23 cellular contexts compared by ENCODE assay signal in genomic region chr4:21882050-21882839, GRCh38.
DNase-seq lines count a peak whose midpoint lies in the region; ATAC-seq, FAIRE-seq and TF ChIP-seq lines count a peak whose summit lies in the region.
"Had no signal": no experiment of that assay in that cellular context is flagged by ENCODE, and none has a peak within 500 bp of the region (broad histone marks: within the 10 kb centered on the region; RNA-seq: fewer than 3 reads in every experiment).

No MANE protein-coding gene starts in this region.

- H3K4me3 ChIP-seq in IMR-90 (ENCODE audit: insufficient read depth, low read depth, low read length) = no peak overlapping the region
- H3K4me3 ChIP-seq in mesenchymal stem cell (ENCODE audit: insufficient read depth in 1 of 2, low read depth in 1 of 2, low read length in 2 of 2) = no peak overlapping the region
- no peak overlapping the region for H3K4me3 ChIP-seq in BE2C (ENCODE audit: low read depth, low read length)
- H3K4me3 ChIP-seq: colonic mucosa, heart left ventricle, K562, SJSA1, spleen, upper lobe of right lung had no signal

- TF ChIP-seq RAD21 in IMR-90 (IDR thresholded peaks at IDR 0.05; ENCODE audit: low read length) = no peak

- H3K36me3 ChIP-seq in IMR-90 (ENCODE audit: control insufficient read depth, insufficient read depth, low read length) = no peaks in the 10 kb centered on the region
- H3K36me3 ChIP-seq in mesenchymal stem cell (ENCODE audit: control insufficient read depth in 1 of 2, insufficient read depth in 2 of 2, low read depth in 1 of 2, low read length in 2 of 2) = no peaks in the 10 kb centered on the region
- no peaks in the 10 kb centered on the region for H3K36me3 ChIP-seq in BE2C
- H3K36me3 ChIP-seq: colonic mucosa, heart left ventricle, SJSA1, spleen, upper lobe of right lung had no signal

- H3K56ac ChIP-seq in IMR-90 (ENCODE audit: extremely low read depth, insufficient read depth, low read length) = no peak overlapping the region

- H3K14ac ChIP-seq in IMR-90 (replicated peaks; ENCODE audit: low read depth, low read length) = no peak overlapping the region
- no peak overlapping the region for H3K14ac ChIP-seq in mesenchymal stem cell (ENCODE audit: low read length in 2 of 2)

- no peak overlapping the region for H4K5ac ChIP-seq in IMR-90 (ENCODE audit: low read depth, low read length)

- H3K4me2 ChIP-seq in IMR-90 (ENCODE audit: low read depth, low read length) (no peak overlapping the region), mesenchymal stem cell (ENCODE audit: low read length, poor library complexity, severe bottlenecking) (no peak overlapping the region)

- H4K91ac ChIP-seq in IMR-90 (ENCODE audit: insufficient read depth, low read depth, low read length) (no peak overlapping the region), mesenchymal stem cell (ENCODE audit: low read length) (no peak overlapping the region)

- intact Hi-C loops in IMR-90 (cut with micrococcal nuclease) = loop anchor here (10.0 kb wide), 1 partner anchor 633 kb away; the partner anchor contains the start of gene ADGRA3

- 94% methylated on average over 2 of the region's 4 CpGs; no CpG with 5 or more reads in 1 of the 2 experiments for WGBS in IMR-90 (ENCODE audit: extremely low coverage in 2 of 2, insufficient read length in 1 of 2), 2 experiments
- 94% methylated on average over 4 of the region's 4 CpGs for WGBS in mesenchymal stem cell

- H3K9me3 ChIP-seq in IMR-90 (ENCODE audit: control insufficient read depth, insufficient read depth, low read length) (no peaks in the 10 kb centered on the region), mesenchymal stem cell (ENCODE audit: control insufficient read depth, low read length) (no peaks in the 10 kb centered on the region), BE2C (no peaks in the 10 kb centered on the region)
- H3K9me3 ChIP-seq: colonic mucosa, heart left ventricle, SJSA1, upper lobe of right lung had no signal

- H2BK12ac ChIP-seq in mesenchymal stem cell (ENCODE audit: low read length in 2 of 2) = no peak overlapping the region

- H3K23ac ChIP-seq in IMR-90 (ENCODE audit: low read depth, low read length) (no peak overlapping the region), mesenchymal stem cell (ENCODE audit: low read length in 2 of 2) (no peak overlapping the region)

- BruUV-seq in IMR-90 (replicated peaks; lab: Mats Ljungman, UMichigan) = no TSS peak

- dilution Hi-C loops in IMR-90 (cut with HindIII; ENCODE audit: low sequenced_read_pairs, unreplicated experiment) = no loop called here

- ATAC-seq in GM18870 (IDR thresholded peaks at IDR 0.05; ENCODE audit: unreplicated experiment) = peak; percentile 50
- ATAC-seq in IMR-90 (ENCODE audit: low read depth) = no peak
- ATAC-seq in HG03108 (IDR thresholded peaks at IDR 0.05; ENCODE audit: unreplicated experiment) = no peak
- ATAC-seq: heart left ventricle, K562, Panc1, T-helper 17 cell, upper lobe of right lung had no signal

- H3K18ac ChIP-seq in IMR-90 (ENCODE audit: low read depth, low read length) (no peak overlapping the region), mesenchymal stem cell (ENCODE audit: low read depth in 1 of 2, low read length in 2 of 2) (no peak overlapping the region)

- H2BK15ac ChIP-seq in IMR-90 (ENCODE audit: low read depth, low read length) = no peak overlapping the region
- no peak overlapping the region for H2BK15ac ChIP-seq in mesenchymal stem cell (ENCODE audit: low read depth, poor library complexity, severe bottlenecking)

- POLR2A ChIA-PET in IMR-90 (lab: Charles Lee; ENCODE audit: unreplicated experiment) = no interaction called here

- H3K79me1 ChIP-seq in IMR-90 (ENCODE audit: low read depth in 1 of 2, low read length in 2 of 2) (no peaks in the 10 kb centered on the region), mesenchymal stem cell (replicated peaks; ENCODE audit: low read length, poor library complexity, severe bottlenecking) (no peaks in the 10 kb centered on the region)

- H2AK5ac ChIP-seq in IMR-90 (ENCODE audit: low read depth, low read length) = no peak overlapping the region
- H2AK5ac ChIP-seq in mesenchymal stem cell (ENCODE audit: low read length, severe bottlenecking) = no peak overlapping the region

- no peaks in the 10 kb centered on the region for H3K9me1 ChIP-seq in IMR-90 (ENCODE audit: insufficient read depth, low read length)

- H3K9ac ChIP-seq in IMR-90 (ENCODE audit: low read depth, low read length) (no peak overlapping the region), mesenchymal stem cell (ENCODE audit: low read length) (no peak overlapping the region)

- H2BK5ac ChIP-seq in IMR-90 (ENCODE audit: low read depth, low read length, poor library complexity, severe bottlenecking) (no peak overlapping the region), mesenchymal stem cell (ENCODE audit: low read depth, low read length, poor library complexity, severe bottlenecking) (no peak overlapping the region)

- CTCF ChIA-PET in IMR-90 (lab: Yijun Ruan, JAX) = no interaction called here

- TF ChIP-seq CTCF in IMR-90 (conservative IDR thresholded peaks at IDR 0.05; ENCODE audit: low read depth, low read length) = no peak
- TF ChIP-seq CTCF in BE2C (IDR thresholded peaks at IDR 0.05; ENCODE audit: low read depth, low read length) = no peak

- H2AK9ac ChIP-seq in IMR-90 (replicated peaks; ENCODE audit: low read depth, low read length, poor library complexity) = no peak overlapping the region

- H4K8ac ChIP-seq in IMR-90 (ENCODE audit: low read depth in 2 of 2, low read length in 2 of 2) (no peak overlapping the region), mesenchymal stem cell (ENCODE audit: low read length) (no peak overlapping the region)

- H3K27me3 ChIP-seq in IMR-90 (ENCODE audit: control insufficient read depth, insufficient read depth, low read length) = no peaks in the 10 kb centered on the region
- no peaks in the 10 kb centered on the region for H3K27me3 ChIP-seq in mesenchymal stem cell (ENCODE audit: control insufficient read depth in 1 of 2, insufficient read depth in 1 of 2, low read length in 2 of 2)
- H3K27me3 ChIP-seq in BE2C = no peaks in the 10 kb centered on the region; the same call in 1 of the 2 replicates
- H3K27me3 ChIP-seq: colonic mucosa, heart left ventricle, SJSA1, spleen, upper lobe of right lung had no signal

- H3K27ac ChIP-seq in IMR-90 (ENCODE audit: insufficient read depth, low read length) (no peak overlapping the region), mesenchymal stem cell (ENCODE audit: low read length, poor library complexity, severe bottlenecking) (no peak overlapping the region)
- H3K27ac ChIP-seq: colonic mucosa, heart left ventricle, SJSA1, spleen, upper lobe of right lung, VCaP had no signal

- no peaks in the 10 kb centered on the region for H4K20me1 ChIP-seq in IMR-90 (ENCODE audit: insufficient read depth, low read length)

- no peak for TF ChIP-seq POLR2A in IMR-90 (IDR thresholded peaks at IDR 0.05; ENCODE audit: low read depth, low read length)

- no peak for FAIRE-seq in GM19239 (lab: Jason Lieb, UNC)
- FAIRE-seq: K562 had no signal

- H3K4me1 ChIP-seq in IMR-90 (ENCODE audit: control insufficient read depth, insufficient read depth, low read length) = peaks cover 2% of the 10 kb centered on the region; the same call in 1 of the 2 replicates
- peaks cover 2% of the 10 kb centered on the region for H3K4me1 ChIP-seq in mesenchymal stem cell (ENCODE audit: control insufficient read depth, insufficient read depth, low read depth, low read length)
- no peaks in the 10 kb centered on the region for H3K4me1 ChIP-seq in BE2C
- H3K4me1 ChIP-seq: colonic mucosa, heart left ventricle, spleen, upper lobe of right lung had no signal

- H2BK120ac ChIP-seq in IMR-90 (ENCODE audit: low read depth, low read length) = no peak overlapping the region
- no peak overlapping the region for H2BK120ac ChIP-seq in mesenchymal stem cell (ENCODE audit: low read depth, low read length)

- DNase-seq in IMR-90 (peak; percentile 48), amniotic epithelial cell (ENCODE audit: low read depth) (peak; percentile 49), mesenchymal stem cell (peak; percentile 22), BE2C (no peak), GM19239 (ENCODE audit: insufficient read length, low spot score) (no peak)
- DNase-seq: activated naive CD4-positive, alpha-beta T cell treated with Interleukin-2 at 50 U/mL for 16 hours; colonic mucosa; DND-41; heart left ventricle; MV-4-11; NCI-H187 treated with DMSO at 0.1 percent for 48 hours; NCI-H226; NCI-H82; spleen; stimulated activated CD4-positive, alpha-beta T cell treated with anti-CD3 and anti-CD28 coated beads, Interleukin-4, amount 100 ng/mL, for 24 hours; T-helper 17 cell; upper lobe of right lung had no signal

- in situ Hi-C loops in IMR-90 (cut with MboI; ENCODE audit: low sequenced_read_pairs) = no loop called here

- no peak overlapping the region for H2BK20ac ChIP-seq in IMR-90 (ENCODE audit: low read depth, low read length)

- H3K4ac ChIP-seq in IMR-90 (ENCODE audit: low read depth, low read length) = no peak overlapping the region
- H3K4ac ChIP-seq in mesenchymal stem cell (ENCODE audit: low read depth in 1 of 2, low read length in 2 of 2) = no peak overlapping the region

- no peak overlapping the region for H2AFZ ChIP-seq in IMR-90 (replicated peaks; ENCODE audit: low read length, poor library complexity)
- H2AFZ ChIP-seq in mesenchymal stem cell (ENCODE audit: low read depth, low read length) = no peak overlapping the region

TF ChIP-seq in IMR-90, 13 proteins besides CTCF, POLR2A, EP300 and RAD21 (continues in another document):
- no peak for TF ChIP-seq MXI1 (IDR thresholded peaks at IDR 0.05; ENCODE audit: borderline replicate concordance, low read depth, low read length)
- TF ChIP-seq SMC3 (IDR thresholded peaks at IDR 0.05; ENCODE audit: low read depth, low read length) = no peak
- TF ChIP-seq, protein P1, sequence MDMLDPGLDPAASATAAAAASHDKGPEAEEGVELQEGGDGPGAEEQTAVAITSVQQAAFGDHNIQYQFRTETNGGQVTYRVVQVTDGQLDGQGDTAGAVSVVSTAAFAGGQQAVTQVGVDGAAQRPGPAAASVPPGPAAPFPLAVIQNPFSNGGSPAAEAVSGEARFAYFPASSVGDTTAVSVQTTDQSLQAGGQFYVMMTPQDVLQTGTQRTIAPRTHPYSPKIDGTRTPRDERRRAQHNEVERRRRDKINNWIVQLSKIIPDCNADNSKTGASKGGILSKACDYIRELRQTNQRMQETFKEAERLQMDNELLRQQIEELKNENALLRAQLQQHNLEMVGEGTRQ (IDR thresholded peaks at IDR 0.05; ENCODE audit: low read depth, low read length) = no peak
- no peak for TF ChIP-seq RCOR1 (IDR thresholded peaks at IDR 0.05; ENCODE audit: insufficient replicate concordance, low read length)
- TF ChIP-seq ELK1 (IDR thresholded peaks at IDR 0.05; ENCODE audit: borderline replicate concordance, low read depth, low read length) = no peak
- TF ChIP-seq CHD1 (IDR thresholded peaks at IDR 0.05; ENCODE audit: low read depth, low read length) = no peak

Comparison
In these comparisons a context has a peak if more than half of its experiments do, and no peak if none do; other contexts are left out.
1. DNase-seq: peak in IMR-90 (single experiment), amniotic epithelial cell (single experiment) and mesenchymal stem cell (single experiment); none in BE2C (single experiment) and GM19239 (single experiment).